In the genomic region with DNA sequence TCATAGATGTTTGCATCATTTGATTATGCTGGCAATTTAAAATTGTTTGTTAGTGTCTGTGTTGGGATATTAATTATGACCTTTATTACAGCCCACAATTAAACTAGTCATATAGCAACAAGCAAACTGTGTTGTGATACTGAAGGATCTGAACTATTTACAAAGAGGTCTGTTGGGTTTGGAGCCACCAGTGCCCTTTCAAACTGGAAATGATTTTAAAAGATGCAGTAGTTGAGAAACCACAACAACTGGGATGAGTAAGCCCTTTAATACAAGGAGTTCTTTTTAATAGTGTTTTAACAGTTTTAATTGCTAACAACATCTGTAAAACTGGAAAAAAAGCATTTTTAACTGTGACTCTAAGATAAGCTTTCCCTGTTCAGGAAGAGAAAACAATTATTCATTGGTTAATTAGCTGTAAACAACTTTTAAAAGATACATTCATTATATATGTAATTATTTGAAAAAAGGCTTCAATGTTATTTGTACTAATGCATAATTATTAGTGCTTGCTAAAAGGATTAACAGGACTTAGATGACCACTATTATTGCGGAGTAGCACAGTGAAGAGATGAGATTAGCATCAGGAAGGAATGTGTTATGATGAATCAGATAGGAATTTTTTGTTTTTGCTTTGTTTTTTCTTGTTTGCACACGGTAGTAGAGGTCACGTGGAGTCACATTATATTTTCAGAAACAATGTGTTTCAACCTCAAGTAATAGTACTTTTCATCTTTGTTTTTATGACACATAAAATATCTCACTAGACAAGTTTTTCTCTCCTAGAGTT, we compare ENCODE assay signal across 15 cellular contexts.
DNase-seq lines count a peak whose midpoint lies in the region; ATAC-seq and TF ChIP-seq lines count a peak whose summit lies in the region.
"Had no signal": no experiment of that assay in that cellular context is flagged by ENCODE, and none has a peak within 500 bp of the region (broad histone marks: within the 10 kb centered on the region; RNA-seq: fewer than 3 reads in every experiment).

No MANE protein-coding gene starts in this region.

- peak; percentile 86 for ATAC-seq in Panc1
- ATAC-seq in activated naive CD4-positive, alpha-beta T cell treated with anti-CD3 and anti-CD28 coated beads, Interleukin-2, amount 50 U/mL, for 72 hours: no peak
- no peak for ATAC-seq in HG02623 (IDR thresholded peaks at IDR 0.05; ENCODE audit: unreplicated experiment)
- no peak for ATAC-seq in HG02678 (IDR thresholded peaks at IDR 0.05; ENCODE audit: unreplicated experiment)
- ATAC-seq: heart right ventricle had no signal

- intact Hi-C loops in Panc1 (cut with micrococcal nuclease; ENCODE audit: unreplicated experiment): no loop called here

- no peak overlapping the region for H3K27ac Mint-ChIP-seq in activated naive CD4-positive, alpha-beta T cell treated with anti-CD3 and anti-CD28 coated beads, Interleukin-2, amount 50 U/mL, for 72 hours
- H3K27ac Mint-ChIP-seq: activated CD4-positive, alpha-beta T cell treated with anti-CD3 and anti-CD28 coated beads, Interleukin-2, amount 10 ng/mL, durations not matched to agents 24 days and 14 days; activated T-helper 2 cell treated with anti-CD3 and anti-CD28 coated beads, Interferon-gamma antibody, Interleukin-2, Interleukin-4, amounts not matched to agents 10 μg/mL and 5 μg/mL and 100 μg/mL, durations not matched to agents 14 hours and 24 hours and 36 hours had no signal

- H3K4me1 ChIP-seq in Panc1 (ENCODE audit: control insufficient read depth, insufficient read depth, low read length): peaks cover 29% of the 10 kb centered on the region
- H3K4me1 ChIP-seq: heart right ventricle, stomach had no signal

- H3K27me3 ChIP-seq in Panc1 (ENCODE audit: control insufficient read depth, insufficient read depth, low read length): no peaks in the 10 kb centered on the region
- H3K27me3 ChIP-seq: stomach had no signal

- H3K9me3 ChIP-seq in Panc1 (ENCODE audit: control insufficient read depth, insufficient read depth, low read depth, low read length): no peaks in the 10 kb centered on the region
- H3K9me3 ChIP-seq: heart right ventricle, stomach had no signal

- H3K27ac ChIP-seq in Panc1 (ENCODE audit: low read length): peak overlapping the region; percentile 74
- H3K27ac ChIP-seq: heart right ventricle, stomach had no signal

- no peak overlapping the region for H3K4me3 ChIP-seq in Panc1 (ENCODE audit: low read depth in 2 of 2, low read length in 2 of 2)
- H3K4me3 ChIP-seq in epithelial cell of esophagus (ENCODE audit: low read length): no peak overlapping the region
- H3K4me3 ChIP-seq: heart right ventricle, stomach had no signal

- H3K36me3 Mint-ChIP-seq in activated naive CD4-positive, alpha-beta T cell treated with anti-CD3 and anti-CD28 coated beads, Interleukin-2, amount 50 U/mL, for 72 hours: no peaks in the 10 kb centered on the region

- DNase-seq in GM04503 (ENCODE audit: low read depth) (peak; percentile 4), Panc1 (ENCODE audit: low read depth, low spot score) (peak; percentile 32), epithelial cell of esophagus (ENCODE audit: low read depth) (peak; percentile 75), pulmonary artery endothelial cell (ENCODE audit: low read depth, low spot score) (peak; percentile 72)
- DNase-seq in activated naive CD4-positive, alpha-beta T cell treated with anti-CD3 and anti-CD28 coated beads, Interleukin-2, amount 50 U/mL, for 72 hours (ENCODE audit: low spot score in 2 of 2): no peak
- DNase-seq in activated naive CD4-positive, alpha-beta T cell (lab: John Stamatoyannopoulos, UW): no peak
- DNase-seq: activated CD4-positive, alpha-beta T cell treated with anti-CD3 and anti-CD28 coated beads, Interleukin-2, amount 10 ng/mL, durations not matched to agents 24 days and 14 days; heart right ventricle; midbrain; NCI-H774; stimulated activated CD4-positive, alpha-beta T cell treated with anti-CD3 and anti-CD28 coated beads, Interleukin-4, amount 100 ng/mL, for 4 hours; stomach had no signal

- POLR2A ChIA-PET in Panc1 (lab: Charles Lee): no interaction called here

- in situ Hi-C loops in Panc1 (cut with HindIII; ENCODE audit: low pct_unique_long_range_greater_than_20kb, low sequenced_read_pairs): no loop called here

- no TSS peak for BruUV-seq in Panc1 (replicated peaks; lab: Mats Ljungman, UMichigan)

- no peaks in the 10 kb centered on the region for H3K9me3 Mint-ChIP-seq in activated naive CD4-positive, alpha-beta T cell treated with anti-CD3 and anti-CD28 coated beads, Interleukin-2, amount 50 U/mL, for 72 hours
- H3K9me3 Mint-ChIP-seq: activated CD4-positive, alpha-beta T cell treated with anti-CD3 and anti-CD28 coated beads, Interleukin-2, amount 10 ng/mL, durations not matched to agents 24 days and 14 days; activated T-helper 2 cell treated with anti-CD3 and anti-CD28 coated beads, Interferon-gamma antibody, Interleukin-2, Interleukin-4, amounts not matched to agents 10 μg/mL and 5 μg/mL and 100 μg/mL, durations not matched to agents 14 hours and 24 hours and 36 hours had no signal

- TF ChIP-seq CTCF in Panc1 (IDR thresholded peaks at IDR 0.05) (no peak), epithelial cell of esophagus (IDR thresholded peaks at IDR 0.05; ENCODE audit: insufficient read depth, low read depth, low read length, missing control alignments) (no peak)

- CTCF ChIA-PET in Panc1 (lab: Charles Lee): no interaction called here

- no peaks in the 10 kb centered on the region for H3K36me3 ChIP-seq in Panc1 (ENCODE audit: control insufficient read depth, insufficient read depth, low read length)
- H3K36me3 ChIP-seq: heart right ventricle, stomach had no signal

Comparison
In these comparisons a context has a peak if more than half of its experiments do, and no peak if none do; other contexts are left out.
1. DNase-seq: peak in GM04503 (single experiment), Panc1 (single experiment), epithelial cell of esophagus (single experiment) and pulmonary artery endothelial cell (single experiment); none in activated naive CD4-positive, alpha-beta T cell treated with anti-CD3 and anti-CD28 coated beads, Interleukin-2, amount 50 U/mL, for 72 hours (0 of 2) and activated naive CD4-positive, alpha-beta T cell (0 of 4).